In the genomic region with DNA sequence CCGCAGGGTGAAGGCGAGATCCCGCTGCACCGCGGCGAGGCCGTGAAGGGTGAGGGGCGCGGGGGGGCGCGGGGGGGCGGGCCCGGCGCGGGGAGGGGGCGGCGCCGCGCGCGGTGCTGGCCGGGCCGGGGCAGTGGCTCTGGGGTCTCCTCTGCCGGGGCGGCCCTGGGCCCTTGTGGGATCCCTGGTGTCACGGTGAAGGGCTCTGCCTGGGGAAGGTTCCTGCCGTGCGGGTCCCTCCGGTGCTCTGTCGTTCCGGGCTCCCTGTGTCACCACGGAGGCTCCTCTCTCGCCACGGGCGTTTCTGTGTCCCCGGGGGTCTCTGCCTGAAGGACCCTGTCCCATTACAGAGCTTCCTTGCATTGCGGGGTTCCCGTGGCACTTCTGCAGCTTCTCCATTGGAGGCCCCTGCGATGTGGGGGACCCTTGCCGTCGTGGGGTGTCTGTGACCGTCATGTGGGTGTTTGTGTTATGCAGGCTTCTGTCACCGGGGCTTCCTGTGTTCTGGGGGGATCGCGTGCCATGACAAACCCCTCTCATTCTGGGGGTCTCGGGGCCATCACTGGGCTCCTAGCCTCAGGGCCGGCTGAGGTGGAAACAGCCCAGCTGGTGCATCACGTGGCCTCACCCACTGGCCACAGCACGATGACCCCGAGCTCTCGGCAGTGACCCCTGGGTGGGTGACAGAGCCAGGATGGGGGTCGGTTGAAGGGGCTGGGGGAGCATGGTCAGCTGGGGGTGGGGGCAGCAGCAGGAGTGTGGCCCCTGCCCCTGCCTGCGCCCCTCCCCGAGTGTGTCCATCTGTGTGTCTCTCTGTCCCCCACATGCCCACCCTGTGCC, we compare ENCODE assay signal across 10 cellular contexts. TPM values are rescaled to one million over a fixed set of nuclear protein-coding genes. Genes with fewer than 3 reads are reported as not detected.
DNase-seq lines count a peak whose midpoint lies in the region; ATAC-seq and TF ChIP-seq lines count a peak whose summit lies in the region.
"Had no signal": no experiment of that assay in that cellular context is flagged by ENCODE, and none has a peak within 500 bp of the region (broad histone marks: within the 10 kb centered on the region; RNA-seq: fewer than 3 reads in every experiment).

No MANE protein-coding gene starts in this region.

- no peaks in the 10 kb centered on the region for H3K27me3 Mint-ChIP-seq in Caco-2 (ENCODE audit: insufficient read depth, unreplicated experiment)
- no peaks in the 10 kb centered on the region for H3K27me3 Mint-ChIP-seq in CD8-positive, alpha-beta T cell (ENCODE audit: low read depth)

- no peaks in the 10 kb centered on the region for H3K9me3 ChIP-seq in Caco-2
- H3K9me3 ChIP-seq in left ventricle myocardium inferior (replicated peaks), result no peaks in the 10 kb centered on the region
- no peaks in the 10 kb centered on the region for H3K9me3 ChIP-seq in psoas muscle
- no peaks in the 10 kb centered on the region for H3K9me3 ChIP-seq in CD8-positive, alpha-beta T cell (ENCODE audit: low read length)

- TF ChIP-seq CTCF in Caco-2 (IDR thresholded peaks at IDR 0.05; ENCODE audit: insufficient read depth in 1 of 2, low read depth in 1 of 2, low read length in 1 of 2, severe bottlenecking in 1 of 2, unreplicated experiment in 1 of 2) (no peak), left ventricle myocardium inferior (IDR thresholded peaks at IDR 0.05; ENCODE audit: borderline replicate concordance) (no peak), psoas muscle (IDR thresholded peaks at IDR 0.05) (no peak)
- no peak for TF ChIP-seq CTCF in CD8-positive, alpha-beta T cell (IDR thresholded peaks at IDR 0.05)

- BruUV-seq in Caco-2 (replicated peaks; lab: Mats Ljungman, UMichigan), result no TSS peak

- no peaks in the 10 kb centered on the region for H3K9me3 Mint-ChIP-seq in Caco-2 (ENCODE audit: unreplicated experiment)
- H3K9me3 Mint-ChIP-seq in CD8-positive, alpha-beta T cell, result no peaks in the 10 kb centered on the region

- H3K27me3 ChIP-seq in Caco-2 (replicated peaks; ENCODE audit: control insufficient read depth, insufficient read depth, low read length) (no peaks in the 10 kb centered on the region), left ventricle myocardium inferior (ENCODE audit: low read depth) (no peaks in the 10 kb centered on the region), psoas muscle (ENCODE audit: insufficient read depth in 3 of 3, low read length in 2 of 3) (peaks cover 0 to 6% (median 0%) of the 10 kb centered on the region in 3 donors)
- no peaks in the 10 kb centered on the region for H3K27me3 ChIP-seq in CD8-positive, alpha-beta T cell (ENCODE audit: insufficient read depth, low read length)

- H3K4me1 Mint-ChIP-seq in Caco-2 (ENCODE audit: low read depth, unreplicated experiment), result no peaks in the 10 kb centered on the region
- H3K4me1 Mint-ChIP-seq in CD8-positive, alpha-beta T cell (ENCODE audit: low read depth), result peaks cover 12% of the 10 kb centered on the region

- POLR2A ChIA-PET in Caco-2 (lab: Charles Lee), result no interaction called here
- POLR2A ChIA-PET in CD8-positive, alpha-beta T cell (lab: Charles Lee), result no interaction called here

- intact Hi-C loops in Caco-2 (cut with micrococcal nuclease; ENCODE audit: unreplicated experiment), result no loop called here
- intact Hi-C loops in left ventricle myocardium inferior (cut with micrococcal nuclease), result no loop called here
- intact Hi-C loops in psoas muscle (cut with DNase I), result no loop called here
- intact Hi-C loops in CD8-positive, alpha-beta T cell (cut with DNase I, micrococcal nuclease), result no loop called here

- DNase-seq in Caco-2 (no peak), left ventricle myocardium inferior (peak; percentile 12), psoas muscle (peak; percentile 19 to 41), NCI-H1092 (lab: John Stamatoyannopoulos, UW) (no peak), glomerular visceral epithelial cell (ENCODE audit: extremely low spot score) (no peak)
- no peak for DNase-seq in CD8-positive, alpha-beta T cell
- DNase-seq: activated CD4-positive, alpha-beta T cell treated with anti-CD3 and anti-CD28 coated beads for 4 hours; MM.1S had no signal

- H3K4me3 ChIP-seq in Caco-2 (ENCODE audit: low read depth, low read length), result peak overlapping the region; percentile 48
- peak overlapping the region; percentile 67 for H3K4me3 ChIP-seq in left ventricle myocardium inferior
- peak overlapping the region; percentile 52 for H3K4me3 ChIP-seq in psoas muscle
- no peak overlapping the region for H3K4me3 ChIP-seq in CD8-positive, alpha-beta T cell (ENCODE audit: low read depth, low read length)

- CTCF ChIA-PET in Caco-2 (lab: Charles Lee), result interaction anchor here (0.7 kb wide), 1 partner anchor 340 kb away, joined by 5 read pairs; no protein-coding TSS in a partner anchor
- CTCF ChIA-PET in CD8-positive, alpha-beta T cell (lab: Charles Lee), result no interaction called here

- no peak overlapping the region for H3K27ac Mint-ChIP-seq in Caco-2 (ENCODE audit: unreplicated experiment)
- no peak overlapping the region for H3K27ac Mint-ChIP-seq in CD8-positive, alpha-beta T cell

- WGBS in psoas muscle, 3 donors, result 16 to 44% (median 20%) methylated on average over 30 to 54 of the region's 54 CpGs

- no peaks in the 10 kb centered on the region for H3K36me3 Mint-ChIP-seq in Caco-2 (ENCODE audit: insufficient read depth, unreplicated experiment)
- H3K36me3 Mint-ChIP-seq in CD8-positive, alpha-beta T cell, result no peaks in the 10 kb centered on the region

- no peaks in the 10 kb centered on the region for H3K36me3 ChIP-seq in Caco-2 (ENCODE audit: control insufficient read depth, insufficient read depth, low read length)
- H3K36me3 ChIP-seq in left ventricle myocardium inferior, result peaks cover 24% of the 10 kb centered on the region
- H3K36me3 ChIP-seq in psoas muscle (ENCODE audit: insufficient read depth in 1 of 2, low read depth in 1 of 2), result peaks cover 0 to 5% of the 10 kb centered on the region in 2 donors
- H3K36me3 ChIP-seq in CD8-positive, alpha-beta T cell (ENCODE audit: insufficient read depth, low read length), result no peaks in the 10 kb centered on the region

- H3K4me1 ChIP-seq in Caco-2 (peaks cover 4% of the 10 kb centered on the region; the same call in 1 of the 2 replicates), left ventricle myocardium inferior (peaks cover 93% of the 10 kb centered on the region), psoas muscle (peaks cover 5% of the 10 kb centered on the region)
- H3K4me1 ChIP-seq in CD8-positive, alpha-beta T cell (ENCODE audit: insufficient read depth, low read length), result peaks cover 10% of the 10 kb centered on the region

- H3K27ac ChIP-seq in angular gyrus (ENCODE audit: low read depth, low read length), result peak overlapping the region; percentile 70
- H3K27ac ChIP-seq in left ventricle myocardium inferior (replicated peaks), result peak overlapping the region; percentile 56
- H3K27ac ChIP-seq in psoas muscle, result no peak overlapping the region
- no peak overlapping the region for H3K27ac ChIP-seq in CD8-positive, alpha-beta T cell (ENCODE audit: low read depth, low read length)

- peak overlapping the region; percentile 67 for H3K4me3 Mint-ChIP-seq in Caco-2 (ENCODE audit: unreplicated experiment)
- H3K4me3 Mint-ChIP-seq in CD8-positive, alpha-beta T cell, result no peak overlapping the region

- ATAC-seq in psoas muscle (no peak), GM19397 (IDR thresholded peaks at IDR 0.05; ENCODE audit: unreplicated experiment) (no peak)
- ATAC-seq in CD8-positive, alpha-beta T cell, result no peak

RNA-seq across cellular contexts. Expression of a gene that starts 25.3 kb away (rescaled TPM):
- total RNA-seq in Caco-2 (2022), result 4.3 and 4.5 TPM in 2 replicates
- 23.1 TPM for total RNA-seq in left ventricle myocardium inferior
- 10 to 100 TPM in 3 of 4 donors, 1 to 10 TPM in 1; 7.5 to 16.3 (median 13.5) TPM for total RNA-seq in psoas muscle
- polyA plus RNA-seq in psoas muscle, result 1 to 10 TPM; 4.2 to 9.3 (median 4.8) TPM
- total RNA-seq in CD8-positive, alpha-beta T cell, result not detected

RNA-seq across cellular contexts. Expression of a gene that starts 40.1 kb away (rescaled TPM):
- total RNA-seq in Caco-2 (2022) (not detected in 2 replicates), left ventricle myocardium inferior (0.30 TPM), psoas muscle (under 1 TPM in 3 of 4 donors, not detected in 1; 0.26 to 0.82 (median 0.64) TPM)
- polyA plus RNA-seq in psoas muscle, result under 1 TPM in 2 of 3 donors, not detected in 1; 0.10 to 0.19 TPM
- not detected for total RNA-seq in CD8-positive, alpha-beta T cell

Comparison
In these comparisons a context has a peak if more than half of its experiments do, and no peak if none do; other contexts are left out.
1. DNase-seq: peak in left ventricle myocardium inferior (single experiment) and psoas muscle (2 of 2); none in Caco-2 (0 of 2), NCI-H1092 (single experiment), glomerular visceral epithelial cell (single experiment) and CD8-positive, alpha-beta T cell (0 of 7).
2. H3K27ac ChIP-seq: peak in angular gyrus (single experiment) and left ventricle myocardium inferior (single experiment); none in psoas muscle (single experiment) and CD8-positive, alpha-beta T cell (single experiment).